In the genomic region with DNA sequence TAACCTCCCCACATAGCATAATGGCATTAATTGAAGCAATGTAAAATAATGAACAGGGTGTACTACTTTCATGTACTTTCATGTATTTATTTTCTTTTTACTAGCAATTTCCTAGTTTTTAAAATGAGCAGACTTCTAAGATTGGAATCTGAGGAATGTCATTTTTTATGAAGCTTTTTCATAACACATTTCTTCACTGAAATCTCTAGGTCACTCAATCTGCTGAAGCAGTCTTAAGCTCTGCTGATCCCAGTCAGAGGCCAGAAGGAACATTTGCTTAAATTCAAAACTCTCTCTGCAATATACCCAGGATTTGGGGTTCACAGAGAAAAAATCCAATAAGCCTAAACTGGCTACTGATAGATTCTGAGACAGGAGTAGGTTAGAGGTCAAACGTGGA, we compare ENCODE assay signal across 23 cellular contexts.
DNase-seq lines count a peak whose midpoint lies in the region; ATAC-seq, FAIRE-seq and TF ChIP-seq lines count a peak whose summit lies in the region.
"Had no signal": no experiment of that assay in that cellular context is flagged by ENCODE, and none has a peak within 500 bp of the region (broad histone marks: within the 10 kb centered on the region; RNA-seq: fewer than 3 reads in every experiment).

No MANE protein-coding gene starts in this region.

- H3K9ac ChIP-seq in kidney (ENCODE audit: low read length in 2 of 2), result no peak overlapping the region

- peak; percentile 17 for DNase-seq in AG08396 (ENCODE audit: low spot score)
- DNase-seq in HCEC 1CT, result peak; percentile 51
- DNase-seq in fibroblast of gingiva (ENCODE audit: low read depth), result peak; percentile 34
- DNase-seq in retinal pigment epithelial cell (ENCODE audit: low read depth), result peak; percentile 28
- DNase-seq in kidney, result no peak
- no peak for DNase-seq in NCI-H2107 treated with DMSO at 0.1 percent for 48 hours (lab: John Stamatoyannopoulos, UW; ENCODE audit: unreplicated experiment)
- DNase-seq: 8988T, BE2C, DMS79 treated with DMSO at 0.1 percent for 48 hours, GOT3, Kasumi-1, NCI-H1417, NCI-H1694 treated with DMSO at 0.1 percent for 48 hours, NCI-H2081 treated with DMSO at 0.1 percent for 48 hours, NCI-H446, NCI-H526, OCI-M1 had no signal

- intact Hi-C loops in kidney (cut with DNase I), result no loop called here

- no peak for TF ChIP-seq CTCF in retinal pigment epithelial cell (conservative IDR thresholded peaks at IDR 0.05; ENCODE audit: low read depth, low read length)
- TF ChIP-seq CTCF in kidney (IDR thresholded peaks at IDR 0.05; ENCODE audit: borderline replicate concordance, extremely low read depth, insufficient read depth), result no peak

- H3K36me3 ChIP-seq in kidney (ENCODE audit: control insufficient read depth in 1 of 2, insufficient read depth in 2 of 2, low read length in 2 of 2), result no peaks in the 10 kb centered on the region
- H3K36me3 ChIP-seq: BE2C, SJSA1 had no signal

- no peaks in the 10 kb centered on the region for H3K9me3 ChIP-seq in kidney (ENCODE audit: control insufficient read depth in 1 of 2, low read length in 2 of 2)
- H3K9me3 ChIP-seq: BE2C, SJSA1 had no signal

- H3K4me3 ChIP-seq in retinal pigment epithelial cell (ENCODE audit: low read length) (no peak overlapping the region), kidney (ENCODE audit: low read length in 2 of 2) (no peak overlapping the region)
- H3K4me3 ChIP-seq: SJSA1 had no signal

- no peaks in the 10 kb centered on the region for H3K4me1 ChIP-seq in kidney (ENCODE audit: control insufficient read depth in 1 of 2, insufficient read depth in 1 of 2, low read depth in 1 of 2, low read length in 2 of 2)
- H3K4me1 ChIP-seq: BE2C, SJSA1 had no signal

- H3K27ac ChIP-seq in kidney (ENCODE audit: low read depth in 2 of 2, low read length in 2 of 2), result no peak overlapping the region
- H3K27ac ChIP-seq: SJSA1 had no signal

- no peak for FAIRE-seq in kidney (lab: Jason Lieb, UNC)
- FAIRE-seq: GM12892, GM18507 had no signal

- no peak for ATAC-seq in HG02840 (IDR thresholded peaks at IDR 0.05; ENCODE audit: low FRiP score, unreplicated experiment)
- ATAC-seq: HCT116, Right ventricle myocardium inferior had no signal

Comparison
In these comparisons a context has a peak if more than half of its experiments do, and no peak if none do; other contexts are left out.
1. DNase-seq: peak in AG08396 (single experiment), HCEC 1CT (single experiment), fibroblast of gingiva (single experiment) and retinal pigment epithelial cell (single experiment); none in kidney (single experiment) and NCI-H2107 treated with DMSO at 0.1 percent for 48 hours (single experiment).